8 cellular contexts compared by ENCODE assay signal in genomic region chr21:46322351-46323226, GRCh38. TPM values are rescaled to one million over a fixed set of nuclear protein-coding genes. Genes with fewer than 3 reads are reported as not detected.
DNase-seq lines count a peak whose midpoint lies in the region; ATAC-seq and TF ChIP-seq lines count a peak whose summit lies in the region.

No MANE protein-coding gene starts in this region.

- peaks cover 3% of the 10 kb centered on the region for H3K36me3 ChIP-seq in mammary epithelial cell (ENCODE audit: insufficient read depth, low read length)
- no peaks in the 10 kb centered on the region for H3K36me3 ChIP-seq in upper lobe of right lung

- DNase-seq in NCI-H69 (lab: John Stamatoyannopoulos, UW) (peak; percentile 28), mammary epithelial cell (peak; percentile 27), memory B cell (ENCODE audit: low spot score in 2 of 2) (no peak), upper lobe of right lung (no peak), posterior vena cava (ENCODE audit: low spot score) (no peak)

- H3K4me1 ChIP-seq in mammary epithelial cell (ENCODE audit: insufficient read depth, low read length) (peaks cover 19% of the 10 kb centered on the region), upper lobe of right lung (peaks cover 21% of the 10 kb centered on the region)

- H3K4me3 ChIP-seq in GM12875 (ENCODE audit: low read depth, low read length) (peak overlapping the region; percentile 100), mammary epithelial cell (replicated peaks in 1 of 3; ENCODE audit: insufficient read depth in 1 of 3, low read depth in 2 of 3, low read length in 3 of 3) (peak overlapping the region; percentile 78 to 84 (median 81)), upper lobe of right lung (peak overlapping the region; percentile 99)

- H3K36me3 Mint-ChIP-seq in memory B cell = peaks cover 7% of the 10 kb centered on the region

- no TSS peak for BruUV-seq in mammary epithelial cell (replicated peaks; lab: Mats Ljungman, UMichigan)

- H3K4me3 Mint-ChIP-seq in memory B cell = peak overlapping the region; percentile 99

- H3K27ac ChIP-seq in mammary epithelial cell (ENCODE audit: insufficient read depth, low read depth, low read length) (peak overlapping the region; percentile 77), upper lobe of right lung (no peak overlapping the region)

- WGBS in mammary epithelial cell (ENCODE audit: low coverage, missing lambda C conversion rate) = 12% methylated on average over 42 of the region's 50 CpGs

- H3K9me3 ChIP-seq in mammary epithelial cell (replicated peaks; ENCODE audit: insufficient read depth, low read length) (no peaks in the 10 kb centered on the region), upper lobe of right lung (no peaks in the 10 kb centered on the region)

- H3K4me1 Mint-ChIP-seq in memory B cell = peaks cover 14% of the 10 kb centered on the region

- dilution Hi-C loops in mammary epithelial cell (cut with HindIII; ENCODE audit: low sequenced_read_pairs) = loop anchor here (5.0 kb wide), 1 partner anchor 80 kb away; no protein-coding TSS in a partner anchor

- peak overlapping the region; percentile 82 for H3K9ac ChIP-seq in mammary epithelial cell (ENCODE audit: insufficient read depth, low read length)

- in situ Hi-C loops in mammary epithelial cell (cut with MboI; ENCODE audit: low sequenced_read_pairs in 2 of 2) = no loop called here

- H4K20me1 ChIP-seq in mammary epithelial cell (ENCODE audit: insufficient read depth, low read length) = peaks cover 2% of the 10 kb centered on the region

- ATAC-seq in memory B cell (ENCODE audit: low read depth) = no peak
- ATAC-seq in upper lobe of right lung = no peak
- no peak for ATAC-seq in HG03097 (IDR thresholded peaks at IDR 0.05; ENCODE audit: low FRiP score, unreplicated experiment)
- ATAC-seq in GM19395 (IDR thresholded peaks at IDR 0.05; ENCODE audit: unreplicated experiment) = no peak

- H3K79me2 ChIP-seq in mammary epithelial cell (ENCODE audit: insufficient read depth, low read length) = peaks cover 66% of the 10 kb centered on the region

- peak overlapping the region; percentile 98 for H3K4me2 ChIP-seq in mammary epithelial cell (ENCODE audit: insufficient read depth, low read depth, low read length)

- intact Hi-C loops in mammary epithelial cell (cut with micrococcal nuclease) = loop anchor here (5.0 kb wide), 2 partner anchors 95 to 340 kb away; partner anchors contain the start of genes COL6A1 and LSS
- intact Hi-C loops in upper lobe of right lung (cut with DNase I) = no loop called here
- intact Hi-C loops in posterior vena cava (cut with DNase I) = no loop called here

- no peaks in the 10 kb centered on the region for H3K27me3 Mint-ChIP-seq in memory B cell

- CTCF ChIA-PET in mammary epithelial cell (lab: Charles Lee; ENCODE audit: low non-redundant PET) = no interaction called here

- peak overlapping the region; percentile 73 for H2AFZ ChIP-seq in mammary epithelial cell (ENCODE audit: low read depth, low read length)

- H3K27ac Mint-ChIP-seq in memory B cell = no peak overlapping the region

- H3K9me3 Mint-ChIP-seq in memory B cell = no peaks in the 10 kb centered on the region

- H3K27me3 ChIP-seq in mammary epithelial cell (ENCODE audit: insufficient read depth, low read length) (no peaks in the 10 kb centered on the region), upper lobe of right lung (no peaks in the 10 kb centered on the region)

- TF ChIP-seq CTCF in GM12875 (IDR thresholded peaks at IDR 0.05; ENCODE audit: borderline replicate concordance, insufficient read depth, low read depth, low read length) = no peak
- TF ChIP-seq CTCF in mammary epithelial cell (conservative IDR thresholded peaks at IDR 0.05 in 1 of 2, IDR thresholded peaks at IDR 0.05 in 1 of 2; ENCODE audit: extremely low read depth in 1 of 2, insufficient read depth in 1 of 2, low read depth in 1 of 2, low read length in 2 of 2) = no peak
- no peak for TF ChIP-seq CTCF in upper lobe of right lung (IDR thresholded peaks at IDR 0.05)

RNA-seq across cellular contexts. Expression of gene C21orf58, which starts 1.1 kb away (rescaled TPM):
- total RNA-seq in mammary epithelial cell (10 to 100 TPM in 1 of 2 donors, 1 to 10 TPM in 1; 1.8 to 13.8 TPM), upper lobe of right lung (2.3 TPM), posterior vena cava (1 to 10 TPM in 1 of 2 donors, under 1 TPM in 1; 0.57 to 1.3 TPM)
- 5.7 TPM for polyA plus RNA-seq in mammary epithelial cell
- 4.7 TPM for polyA minus RNA-seq in mammary epithelial cell

RNA-seq across cellular contexts. Expression of gene PCNT, which starts 1.4 kb away (rescaled TPM):
- 10 to 100 TPM; 15.0 to 40.3 TPM for total RNA-seq in mammary epithelial cell
- polyA plus RNA-seq in mammary epithelial cell = 11.1 TPM
- 34.3 TPM for polyA minus RNA-seq in mammary epithelial cell
- total RNA-seq in upper lobe of right lung = 29.3 TPM
- 10 to 100 TPM; 24.0 to 30.5 TPM for total RNA-seq in posterior vena cava

RNA-seq across cellular contexts. Expression of gene YBEY, which starts 36.4 kb away (rescaled TPM):
- 10 to 100 TPM in 1 of 2 donors, 1 to 10 TPM in 1; 9.0 to 12.3 TPM for total RNA-seq in mammary epithelial cell
- 10.4 TPM for polyA plus RNA-seq in mammary epithelial cell
- polyA minus RNA-seq in mammary epithelial cell = 5.1 TPM
- 14.0 TPM for total RNA-seq in upper lobe of right lung
- 1 to 10 TPM; 8.4 to 9.3 TPM for total RNA-seq in posterior vena cava

RNA-seq across cellular contexts. Expression of gene MCM3AP, which starts 37.2 kb away (rescaled TPM):
- total RNA-seq in mammary epithelial cell (10 to 100 TPM; 57.2 to 88.8 TPM), upper lobe of right lung (92.2 TPM), posterior vena cava (10 to 100 TPM; 60.2 to 62.4 TPM)
- 45.5 TPM for polyA plus RNA-seq in mammary epithelial cell
- polyA minus RNA-seq in mammary epithelial cell = 78.6 TPM

Comparison
In these comparisons a context has a peak if more than half of its experiments do, and no peak if none do; other contexts are left out.
1. DNase-seq: peak in NCI-H69 (single experiment) and mammary epithelial cell (single experiment); none in memory B cell (0 of 2), upper lobe of right lung (single experiment) and posterior vena cava (single experiment).
2. Peak in every context shown above with its lines, with median percentiles within 50 percentile points of each other: H3K4me3 ChIP-seq.